Comparison of ENCODE assay signal across 11 cellular contexts in the genomic region with DNA sequence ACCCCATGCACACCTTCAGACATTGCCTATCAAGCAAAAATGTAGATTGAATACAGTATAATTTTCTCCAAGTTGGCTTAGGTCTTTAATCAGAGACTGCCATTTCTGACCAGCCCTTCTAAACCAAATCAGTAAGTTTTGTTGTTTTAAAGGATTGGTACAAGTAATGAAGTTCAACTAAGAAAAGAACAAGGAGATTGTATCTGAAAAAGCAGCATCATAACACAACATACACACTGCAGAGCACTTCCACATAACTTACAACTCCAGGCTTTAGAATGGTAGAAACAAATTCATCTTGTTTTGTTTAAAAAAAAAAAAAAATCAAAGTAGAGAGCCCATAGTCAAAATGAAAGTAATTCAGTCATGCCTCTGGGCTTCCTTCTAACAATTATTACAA. TPM values are rescaled to one million over a fixed set of nuclear protein-coding genes. Genes with fewer than 3 reads are reported as not detected.
"Had no signal": no experiment of that assay in that cellular context is flagged by ENCODE, and none has a peak within 500 bp of the region (broad histone marks: within the 10 kb centered on the region; RNA-seq: fewer than 3 reads in every experiment).

No MANE protein-coding gene starts in this region.

- H3K36me3 ChIP-seq: HAP-1 had no signal

- H3K9me3 ChIP-seq: HAP-1 had no signal

- H3K27ac Mint-ChIP-seq: H9, HFFc6 had no signal

- H3K9ac ChIP-seq: GM23248 had no signal

- H2AFZ ChIP-seq: GM23248 had no signal

- H3K4me3 Mint-ChIP-seq: H9, HFFc6 had no signal

- DNase-seq: GM23248, GOT3, H7, H9, HCEC 1CT, HFFc6 had no signal

- H3K27ac ChIP-seq: GM23248 had no signal

- H3K4me3 ChIP-seq: GM23248, HAP-1 had no signal

- H3K9me3 Mint-ChIP-seq: HFFc6 had no signal

- FAIRE-seq: H1, H54 had no signal

- H3K4me1 ChIP-seq: HAP-1 had no signal

- ATAC-seq: HCT116 had no signal

RNA-seq across cellular contexts. Expression of a gene that starts 16.1 kb away (rescaled TPM):
- total RNA-seq: GM23248, H1, H7, H9, HFFc6 had no signal
- polyA plus RNA-seq: GM23248, H1 had no signal

RNA-seq across cellular contexts. Expression of a gene that starts 52.6 kb away (rescaled TPM):
- total RNA-seq: GM23248, H1, H4, H7, H9 had no signal
- polyA plus RNA-seq: GM23248, H1 had no signal

RNA-seq across cellular contexts. Expression of a gene that starts 57.6 kb away (rescaled TPM):
- total RNA-seq: GM23248, H1, H7, H9, HFFc6 had no signal
- polyA plus RNA-seq: GM23248, H1 had no signal
